In genomic region chr3:126752303-126753190, GRCh38 we compare ENCODE assay signal across 8 cellular contexts. TPM values are rescaled to one million over a fixed set of nuclear protein-coding genes. Genes with fewer than 3 reads are reported as not detected.
DNase-seq lines count a peak whose midpoint lies in the region; ATAC-seq and TF ChIP-seq lines count a peak whose summit lies in the region.

No MANE protein-coding gene starts in this region.

- H3K36me3 Mint-ChIP-seq in activated CD8-positive, alpha-beta T cell treated with anti-CD3 and anti-CD28 coated beads, Interleukin-2, amount 10 ng/mL, durations not matched to agents 7 days and 5 days (ENCODE audit: low read depth) = no peaks in the 10 kb centered on the region
- no peaks in the 10 kb centered on the region for H3K36me3 Mint-ChIP-seq in stimulated activated effector memory CD8-positive, alpha-beta T cell treated with anti-CD3 and anti-CD28 coated beads, Interleukin-12 subunit alpha, Interleukin-12 subunit beta, amount 100 ng/mL, for 72 hours

- no peaks in the 10 kb centered on the region for H3K9me3 Mint-ChIP-seq in activated CD8-positive, alpha-beta T cell treated with anti-CD3 and anti-CD28 coated beads, Interleukin-2, amount 10 ng/mL, durations not matched to agents 7 days and 5 days (ENCODE audit: insufficient read depth)
- no peaks in the 10 kb centered on the region for H3K9me3 Mint-ChIP-seq in stimulated activated effector memory CD8-positive, alpha-beta T cell treated with anti-CD3 and anti-CD28 coated beads, Interleukin-12 subunit alpha, Interleukin-12 subunit beta, amount 100 ng/mL, for 72 hours

- no peaks in the 10 kb centered on the region for H3K4me1 Mint-ChIP-seq in activated CD8-positive, alpha-beta T cell treated with anti-CD3 and anti-CD28 coated beads, Interleukin-2, amount 10 ng/mL, durations not matched to agents 7 days and 5 days (ENCODE audit: low read depth)
- peaks cover 23% of the 10 kb centered on the region for H3K4me1 Mint-ChIP-seq in stimulated activated effector memory CD8-positive, alpha-beta T cell treated with anti-CD3 and anti-CD28 coated beads, Interleukin-12 subunit alpha, Interleukin-12 subunit beta, amount 100 ng/mL, for 72 hours

- H3K27ac Mint-ChIP-seq in activated CD8-positive, alpha-beta T cell treated with anti-CD3 and anti-CD28 coated beads, Interleukin-2, amount 10 ng/mL, durations not matched to agents 7 days and 5 days = no peak overlapping the region
- no peak overlapping the region for H3K27ac Mint-ChIP-seq in stimulated activated effector memory CD8-positive, alpha-beta T cell treated with anti-CD3 and anti-CD28 coated beads, Interleukin-12 subunit alpha, Interleukin-12 subunit beta, amount 100 ng/mL, for 72 hours

- peak; percentile 97 for TF ChIP-seq CTCF in epithelial cell of esophagus (IDR thresholded peaks at IDR 0.05; ENCODE audit: insufficient read depth, low read depth, low read length, missing control alignments)

- H3K4me3 ChIP-seq in epithelial cell of esophagus (ENCODE audit: low read length) = no peak overlapping the region

- no peak overlapping the region for H3K4me3 Mint-ChIP-seq in activated CD8-positive, alpha-beta T cell treated with anti-CD3 and anti-CD28 coated beads, Interleukin-2, amount 10 ng/mL, durations not matched to agents 7 days and 5 days
- no peak overlapping the region for H3K4me3 Mint-ChIP-seq in stimulated activated effector memory CD8-positive, alpha-beta T cell treated with anti-CD3 and anti-CD28 coated beads, Interleukin-12 subunit alpha, Interleukin-12 subunit beta, amount 100 ng/mL, for 72 hours

- ATAC-seq in HG03108 (IDR thresholded peaks at IDR 0.05; ENCODE audit: unreplicated experiment) (peak; percentile 77), GM21360 (IDR thresholded peaks at IDR 0.05; ENCODE audit: unreplicated experiment) (no peak)
- ATAC-seq in activated CD8-positive, alpha-beta T cell treated with anti-CD3 and anti-CD28 coated beads, Interleukin-2, amount 10 ng/mL, durations not matched to agents 7 days and 5 days = peak; percentile 75
- peak; percentile 81 for ATAC-seq in stimulated activated effector memory CD8-positive, alpha-beta T cell treated with anti-CD3 and anti-CD28 coated beads, Interleukin-12 subunit alpha, Interleukin-12 subunit beta, amount 100 ng/mL, for 72 hours

- H3K27me3 Mint-ChIP-seq in activated CD8-positive, alpha-beta T cell treated with anti-CD3 and anti-CD28 coated beads, Interleukin-2, amount 10 ng/mL, durations not matched to agents 7 days and 5 days (ENCODE audit: low read depth) = no peaks in the 10 kb centered on the region

- POLR2A ChIA-PET in activated CD8-positive, alpha-beta T cell treated with anti-CD3 and anti-CD28 coated beads, Interleukin-2, amount 10 ng/mL, durations not matched to agents 7 days and 5 days (lab: Charles Lee) = interaction anchor here (0.6 kb wide), 1 partner anchor 25 kb away, joined by 3 read pairs; no protein-coding TSS in a partner anchor

- CTCF ChIA-PET in activated CD8-positive, alpha-beta T cell treated with anti-CD3 and anti-CD28 coated beads, Interleukin-2, amount 10 ng/mL, durations not matched to agents 7 days and 5 days (lab: Charles Lee) = interaction anchor here (0.7 to 2.1 kb wide), 13 partner anchors 9 to 796 kb away, joined by 3 to 12 read pairs (median 4); partner anchors contain the start of gene PLXNA1

- DNase-seq in GM04504 (ENCODE audit: low read depth) (peak; percentile 33), NCI-H524 treated with DMSO at 0.1 percent for 48 hours (lab: John Stamatoyannopoulos, UW) (peak; percentile 48), epithelial cell of esophagus (ENCODE audit: low read depth) (peak; percentile 81), midbrain (lab: John Stamatoyannopoulos, UW) (peak; percentile 71)
- DNase-seq in activated CD8-positive, alpha-beta T cell treated with anti-CD3 and anti-CD28 coated beads, Interleukin-2, amount 10 ng/mL, durations not matched to agents 7 days and 5 days = peak; percentile 64
- DNase-seq in stimulated activated effector memory CD8-positive, alpha-beta T cell treated with anti-CD3 and anti-CD28 coated beads, Interleukin-12 subunit alpha, Interleukin-12 subunit beta, amount 100 ng/mL, for 72 hours (ENCODE audit: low spot score in 2 of 2) = peak; percentile 44 to 61

RNA-seq across cellular contexts. Expression of gene CHCHD6, which starts 48.5 kb away (rescaled TPM):
- 1 to 10 TPM; 5.1 to 6.2 TPM for total RNA-seq in activated CD8-positive, alpha-beta T cell treated with anti-CD3 and anti-CD28 coated beads, Interleukin-2, amount 10 ng/mL, durations not matched to agents 7 days and 5 days
